8 cellular contexts compared by ENCODE assay signal in genomic region chr17:61409301-61410099, GRCh38. TPM values are rescaled to one million over a fixed set of nuclear protein-coding genes. Genes with fewer than 3 reads are reported as not detected.
A peak's percentile ranks its signal among the peaks of the same experiment; 100 is the strongest.
DNase-seq lines count a peak whose midpoint lies in the region; ATAC-seq, FAIRE-seq and TF ChIP-seq lines count a peak whose summit lies in the region.

No MANE protein-coding gene starts in this region.

- H3K27me3 Mint-ChIP-seq in CD8-positive, alpha-beta T cell (ENCODE audit: low read depth): peaks cover 41% of the 10 kb centered on the region

- SMC1A ChIA-PET in GM12878 (lab: Charles Lee; ENCODE audit: uncharacterized antibody, unreplicated experiment): no interaction called here

- H4K20me1 ChIP-seq in GM12878 (ENCODE audit: control insufficient read depth, insufficient read depth): no peaks in the 10 kb centered on the region

- peaks cover 28% of the 10 kb centered on the region for H3K4me1 Mint-ChIP-seq in CD8-positive, alpha-beta T cell (ENCODE audit: low read depth)

- no peaks in the 10 kb centered on the region for H3K9me3 ChIP-seq in CD8-positive, alpha-beta T cell (ENCODE audit: low read length)
- no peaks in the 10 kb centered on the region for H3K9me3 ChIP-seq in Panc1 (ENCODE audit: control insufficient read depth, insufficient read depth, low read depth, low read length)
- H3K9me3 ChIP-seq in GM12878 (replicated peaks; ENCODE audit: control insufficient read depth, insufficient read depth, low read length): peaks cover 1% of the 10 kb centered on the region; the same call in 1 of the 3 replicates
- H3K9me3 ChIP-seq in iPS-18c (ENCODE audit: control insufficient read depth, insufficient read depth, low read length): peaks cover 12% of the 10 kb centered on the region
- no peaks in the 10 kb centered on the region for H3K9me3 ChIP-seq in gastrocnemius medialis

- WGBS in GM12878 (ENCODE audit: insufficient coverage, insufficient replicate concordance, low lambda C conversion rate, missing lambda C conversion rate): 16% methylated on average over 48 of the region's 73 CpGs

- TF ChIP-seq POLR2A in GM12878 (IDR thresholded peaks at IDR 0.05; ENCODE audit: low read depth, low read length): no peak
- no peak for TF ChIP-seq POLR2A in gastrocnemius medialis (IDR thresholded peaks at IDR 0.05)

- H3K4me3 Mint-ChIP-seq in CD8-positive, alpha-beta T cell: peak overlapping the region; percentile 80

- peak; percentile 8 for ATAC-seq in CD8-positive, alpha-beta T cell
- ATAC-seq in Panc1 (peak; percentile 65), GM12878 (peak; percentile 36), gastrocnemius medialis (peak; percentile 21 to 32), HG03442 (IDR thresholded peaks at IDR 0.05; ENCODE audit: unreplicated experiment) (no peak)

- no peak overlapping the region for H2AFZ ChIP-seq in GM12878 (ENCODE audit: control insufficient read depth, low read depth, low read length)

- CTCF ChIA-PET in CD8-positive, alpha-beta T cell (lab: Charles Lee): interaction anchor here (1.2 to 2.4 kb wide), 3 partner anchors 11 to 13 kb away, joined by 3 to 9 read pairs (median 4); no protein-coding TSS in a partner anchor
- CTCF ChIA-PET in Panc1 (lab: Charles Lee) (interaction anchor here (0.5 to 0.6 kb wide), 2 partner anchors 92 to 176 kb away, joined by 3 read pairs; no protein-coding TSS in a partner anchor), GM12878 (lab: Yijun Ruan, JAX) (interaction anchor here (1.2 to 1.4 kb wide), 2 partner anchors 16 to 689 kb away, joined by 3 to 4 read pairs; no protein-coding TSS in a partner anchor)

- no peak overlapping the region for H3K9ac ChIP-seq in GM12878 (ENCODE audit: control insufficient read depth, insufficient read depth, low read length)

- no peaks in the 10 kb centered on the region for H3K79me2 ChIP-seq in GM12878 (ENCODE audit: control insufficient read depth, insufficient read depth, low read length)

- RAD21 ChIA-PET in GM12878 (lab: Charles Lee; ENCODE audit: unreplicated experiment): no interaction called here

- POLR2A ChIA-PET in CD8-positive, alpha-beta T cell (lab: Charles Lee): no interaction called here
- POLR2A ChIA-PET in Panc1 (lab: Charles Lee): interaction anchor here (0.6 kb wide), 1 partner anchor 305 kb away, joined by 4 read pairs; no protein-coding TSS in a partner anchor
- POLR2A ChIA-PET in GM12878 (lab: Charles Lee): no interaction called here

- intact Hi-C loops in CD8-positive, alpha-beta T cell (cut with DNase I, micrococcal nuclease): loop anchor here (5.0 kb wide), 2 partner anchors 407 to 658 kb away; partner anchors contain the start of gene MED13 (in 1 of the 2)
- intact Hi-C loops in Panc1 (cut with micrococcal nuclease; ENCODE audit: unreplicated experiment): loop anchor here (5.0 kb wide), 1 partner anchor 437 kb away; no protein-coding TSS in a partner anchor
- intact Hi-C loops in GM12878 (cut with micrococcal nuclease; ENCODE audit: unreplicated experiment): no loop called here
- intact Hi-C loops in gastrocnemius medialis (cut with DNase I; ENCODE audit: low total_unique reads): loop anchor here (2.0 to 10.0 kb wide), 3 partner anchors 407 to 687 kb away; partner anchors contain the start of gene BRIP1

- H3K27me3 ChIP-seq in CD8-positive, alpha-beta T cell (ENCODE audit: insufficient read depth, low read length): peaks cover 48% of the 10 kb centered on the region
- H3K27me3 ChIP-seq in Panc1 (ENCODE audit: control insufficient read depth, insufficient read depth, low read length) (no peaks in the 10 kb centered on the region), GM12878 (replicated peaks in 1 of 2; ENCODE audit: control insufficient read depth in 2 of 2, insufficient read depth in 2 of 2, low read length in 1 of 2) (peaks cover 28 to 45% of the 10 kb centered on the region in 2 experiments), gastrocnemius medialis (peaks cover 25 to 39% (median 37%) of the 10 kb centered on the region in 3 donors)

- no peaks in the 10 kb centered on the region for H3K36me3 Mint-ChIP-seq in CD8-positive, alpha-beta T cell

- no peak for FAIRE-seq in GM12878 (lab: Jason Lieb, UNC)

- H3K27ac Mint-ChIP-seq in CD8-positive, alpha-beta T cell: no peak overlapping the region

- H3K9me3 Mint-ChIP-seq in CD8-positive, alpha-beta T cell: no peaks in the 10 kb centered on the region

- BruUV-seq in Panc1 (replicated peaks; lab: Mats Ljungman, UMichigan) (no TSS peak), GM12878 (replicated peaks; lab: Mats Ljungman, UMichigan) (no TSS peak)

- no peaks in the 10 kb centered on the region for H3K36me3 ChIP-seq in CD8-positive, alpha-beta T cell (ENCODE audit: insufficient read depth, low read length)
- no peaks in the 10 kb centered on the region for H3K36me3 ChIP-seq in Panc1 (ENCODE audit: control insufficient read depth, insufficient read depth, low read length)
- no peaks in the 10 kb centered on the region for H3K36me3 ChIP-seq in GM12878 (ENCODE audit: control insufficient read depth in 2 of 2, insufficient read depth in 2 of 2, low read length in 1 of 2)
- no peaks in the 10 kb centered on the region for H3K36me3 ChIP-seq in gastrocnemius medialis

- no peak overlapping the region for H3K4me3 ChIP-seq in CD8-positive, alpha-beta T cell (ENCODE audit: low read depth, low read length)
- H3K4me3 ChIP-seq in Panc1 (ENCODE audit: low read depth in 2 of 2, low read length in 2 of 2) (peak overlapping the region; percentile 36 to 43), GM12878 (0 out of 2 replicates have a peak overlapping the region, but pooled peaks have one; percentile 32), iPS-18c (ENCODE audit: insufficient read depth, low read depth, low read length) (peak overlapping the region; percentile 36; the same call in 1 of the 2 replicates), gastrocnemius medialis (peak overlapping the region; percentile 57 to 75 (median 64))

- no peak for TF ChIP-seq CTCF in CD8-positive, alpha-beta T cell (IDR thresholded peaks at IDR 0.05)
- peak; percentile 30 for TF ChIP-seq CTCF in GM20000 (IDR thresholded peaks at IDR 0.05; ENCODE audit: extremely low read depth, missing control alignments)
- peak; percentile 83 for TF ChIP-seq CTCF in Panc1 (IDR thresholded peaks at IDR 0.05)
- TF ChIP-seq CTCF in GM12878 (IDR thresholded peaks at IDR 0.05 in 2 of 3, conservative IDR thresholded peaks at IDR 0.05 in 1 of 3; ENCODE audit: control insufficient read depth in 2 of 3, extremely low read depth in 1 of 3, insufficient read depth in 1 of 3, low read depth in 3 of 3, low read length in 3 of 3): peak; percentile 35 to 43 (median 38); a peak in 3 of 6 replicates
- TF ChIP-seq CTCF in gastrocnemius medialis (IDR thresholded peaks at IDR 0.05 in 4 of 5, conservative IDR thresholded peaks at IDR 0.05 in 1 of 5): peak; percentile 36 to 58 (median 47)

- TF ChIP-seq EP300 in GM12878 (IDR thresholded peaks at IDR 0.05; ENCODE audit: borderline replicate concordance in 1 of 2, control insufficient read depth in 1 of 2, low read depth in 2 of 2, low read length in 2 of 2): no peak

- peak in 3 of 7 experiments; percentile 24 to 65 (median 30) for DNase-seq in CD8-positive, alpha-beta T cell
- DNase-seq in GM20000 (ENCODE audit: low spot score) (peak; percentile 83), Panc1 (ENCODE audit: low read depth, low spot score) (no peak), GM12878 (ENCODE audit: low read depth, low spot score) (no peak), gastrocnemius medialis (peak in 1 of 2 donors; percentile 28), foreskin melanocyte (no peak)

- H3K4me2 ChIP-seq in GM12878 (ENCODE audit: control insufficient read depth, insufficient read depth): peak overlapping the region; percentile 64

- H3K27ac ChIP-seq in CD8-positive, alpha-beta T cell (ENCODE audit: low read depth, low read length): no peak overlapping the region
- H3K27ac ChIP-seq in Panc1 (ENCODE audit: low read length) (peak overlapping the region; percentile 63), GM12878 (ENCODE audit: control insufficient read depth, insufficient read depth) (no peak overlapping the region), gastrocnemius medialis (peak overlapping the region in 3 of 4 donors; percentile 63 to 76 (median 71))

- peaks cover 42% of the 10 kb centered on the region for H3K4me1 ChIP-seq in CD8-positive, alpha-beta T cell (ENCODE audit: insufficient read depth, low read length)
- H3K4me1 ChIP-seq in Panc1 (ENCODE audit: control insufficient read depth, insufficient read depth, low read length): peaks cover 21% of the 10 kb centered on the region
- peaks cover 4% of the 10 kb centered on the region; the same call in 1 of the 2 replicates for H3K4me1 ChIP-seq in GM12878 (ENCODE audit: control insufficient read depth, insufficient read depth, low read length)
- H3K4me1 ChIP-seq in gastrocnemius medialis: peaks cover 5 to 28% of the 10 kb centered on the region in 2 donors

- TF ChIP-seq RAD21 in GM12878 (IDR thresholded peaks at IDR 0.05; ENCODE audit: insufficient read depth, low read depth, low read length): 0 out of 2 replicates have a peak, but pooled peaks have one; percentile 5

- in situ Hi-C loops in Panc1 (cut with HindIII; ENCODE audit: low pct_unique_long_range_greater_than_20kb, low sequenced_read_pairs) (no loop called here), GM12878 (cut with MboI) (loop anchor here (10.0 kb wide), 1 partner anchor 695 kb away; no protein-coding TSS in a partner anchor), gastrocnemius medialis (cut with MboI; ENCODE audit: low sequenced_read_pairs in 4 of 4) (no loop called here)

RNA-seq across cellular contexts. Expression of gene TBX2, which starts 9.9 kb away (rescaled TPM):
- total RNA-seq in CD8-positive, alpha-beta T cell: not detected
- total RNA-seq in Panc1 (2021; ENCODE audit: unreplicated experiment) (35.6 TPM), GM12878 (2014; rRNA removed) (not detected in 2 replicates), GM12878 (2014; rRNA removed; fragmentation: Illumina TruSeq; extraction: Trizol) (not detected in 2 replicates), GM12878 (2021) (0.11 and 0.13 TPM in 2 replicates), gastrocnemius medialis (10 to 100 TPM in 1 of 4 donors, 1 to 10 TPM in 3; 4.2 to 10.4 (median 6.4) TPM)
- 30.7 TPM for polyA plus RNA-seq in Panc1 (2012; ENCODE audit: insufficient read length)
- total RNA-seq in GM12878 (2013; cell fraction: nucleolus; rRNA removed): not detected in 2 replicates
- polyA plus RNA-seq in GM12878 (2011; ENCODE audit: low read depth): not detected
- polyA plus RNA-seq in GM12878 (2011; rRNA removed) (not detected in 2 replicates), GM12878 (2014; fragmentation: Illumina TruSeq; extraction: Trizol) (not detected in 2 replicates), GM12878 (2014; fragmentation: Nextera tagmentation; extraction: Ambion mirVana) (not detected), GM12878 (2014; rRNA removed) (not detected in 2 replicates), GM12878 (2016; fragmentation: Nextera tagmentation; extraction: Ambion mirVana) (not detected)
- not detected in 2 replicates for polyA plus RNA-seq in GM12878 (2011; cell fraction: cytosol; rRNA removed)
- not detected in 2 replicates for polyA plus RNA-seq in GM12878 (2011; cell fraction: nucleus; rRNA removed)
- not detected in 2 replicates for polyA plus RNA-seq in GM12878 (2012)
- not detected in 2 replicates for polyA minus RNA-seq in GM12878 (2011; rRNA and poly(A)+ RNA removed)
- not detected in 2 replicates for polyA minus RNA-seq in GM12878 (2011; cell fraction: cytosol; rRNA and poly(A)+ RNA removed)
- not detected in 2 replicates for polyA minus RNA-seq in GM12878 (2011; cell fraction: nucleus; rRNA and poly(A)+ RNA removed)

RNA-seq across cellular contexts. Expression of gene TBX4, which starts 42.7 kb away (rescaled TPM):
- not detected for total RNA-seq in CD8-positive, alpha-beta T cell
- total RNA-seq in Panc1 (2021; ENCODE audit: unreplicated experiment): not detected
- 0.19 TPM for polyA plus RNA-seq in Panc1 (2012; ENCODE audit: insufficient read length)
- not detected in 2 replicates for total RNA-seq in GM12878 (2013; cell fraction: nucleolus; rRNA removed)
- total RNA-seq in GM12878 (2014; rRNA removed): not detected in 2 replicates
- not detected in 2 replicates for total RNA-seq in GM12878 (2014; rRNA removed; fragmentation: Illumina TruSeq; extraction: Trizol)
- not detected in 2 replicates for total RNA-seq in GM12878 (2021)
- not detected for polyA plus RNA-seq in GM12878 (2011; ENCODE audit: low read depth)
- polyA plus RNA-seq in GM12878 (2011; rRNA removed): not detected in 2 replicates
- 0.03 TPM in 1 of 2 replicates, not detected in the other for polyA plus RNA-seq in GM12878 (2011; cell fraction: cytosol; rRNA removed)
- polyA plus RNA-seq in GM12878 (2011; cell fraction: nucleus; rRNA removed): 0.06 TPM in 1 of 2 replicates, not detected in the other
- 0.07 TPM in 1 of 2 replicates, not detected in the other for polyA plus RNA-seq in GM12878 (2012)
- 0.01 TPM in 1 of 2 replicates, not detected in the other for polyA plus RNA-seq in GM12878 (2014; fragmentation: Illumina TruSeq; extraction: Trizol)
- not detected for polyA plus RNA-seq in GM12878 (2014; fragmentation: Nextera tagmentation; extraction: Ambion mirVana)
- not detected in 2 replicates for polyA plus RNA-seq in GM12878 (2014; rRNA removed)
- polyA plus RNA-seq in GM12878 (2016; fragmentation: Nextera tagmentation; extraction: Ambion mirVana): not detected
- 0.15 TPM in 1 of 2 replicates, not detected in the other for polyA minus RNA-seq in GM12878 (2011; rRNA and poly(A)+ RNA removed)
- not detected in 2 replicates for polyA minus RNA-seq in GM12878 (2011; cell fraction: cytosol; rRNA and poly(A)+ RNA removed)
- polyA minus RNA-seq in GM12878 (2011; cell fraction: nucleus; rRNA and poly(A)+ RNA removed): not detected in 2 replicates
- not detected for total RNA-seq in gastrocnemius medialis

Comparison
In these comparisons a context has a peak if more than half of its experiments do, and no peak if none do; other contexts are left out.
1. H3K27ac ChIP-seq: peak in Panc1 (single experiment) and gastrocnemius medialis (3 of 4); none in CD8-positive, alpha-beta T cell (single experiment) and GM12878 (single experiment).
2. RNA of gene TBX2, which starts 9.9 kb away (total RNA-seq): 35.6 TPM in Panc1 (single experiment) and 4.2 to 10.4 TPM in gastrocnemius medialis; not detected in CD8-positive, alpha-beta T cell and 0.11 to 0.13 TPM in GM12878; every median in the first group is over 4 times any median in the second.